ENCODE assay signal across 17 cellular contexts in the genomic region with DNA sequence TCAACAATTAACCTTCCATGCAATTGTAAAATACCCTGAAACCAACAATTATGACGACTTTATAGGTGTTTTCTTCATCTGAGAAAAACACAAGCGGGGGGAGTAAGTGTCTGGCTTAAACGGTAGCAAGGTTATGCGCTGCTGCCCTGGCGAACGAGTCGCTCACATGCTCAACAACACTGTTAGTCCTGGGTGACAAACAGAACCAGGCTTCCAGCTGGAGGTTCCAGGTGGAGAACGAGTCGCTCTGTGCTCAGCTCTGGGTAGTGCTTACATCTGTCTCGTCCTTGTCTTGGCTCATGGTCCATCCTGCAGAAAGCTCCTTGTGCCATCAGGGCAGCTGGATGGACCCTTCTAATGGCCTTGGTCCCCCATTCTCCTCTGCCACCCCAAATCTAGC. TPM values are rescaled to one million over a fixed set of nuclear protein-coding genes. Genes with fewer than 3 reads are reported as not detected.
DNase-seq lines count a peak whose midpoint lies in the region; ATAC-seq and TF ChIP-seq lines count a peak whose summit lies in the region.
"Had no signal": no experiment of that assay in that cellular context is flagged by ENCODE, and none has a peak within 500 bp of the region (broad histone marks: within the 10 kb centered on the region; RNA-seq: fewer than 3 reads in every experiment).

No MANE protein-coding gene starts in this region.

- no peaks in the 10 kb centered on the region; the same call in 1 of the 2 replicates for H3K27me3 Mint-ChIP-seq in WTC11 (ENCODE audit: low read depth)
- H3K27me3 Mint-ChIP-seq in neural crest cell (ENCODE audit: low read depth): no peaks in the 10 kb centered on the region
- H3K27me3 Mint-ChIP-seq in neural progenitor cell (ENCODE audit: insufficient read depth, low read depth): peaks cover 4% of the 10 kb centered on the region
- H3K27me3 Mint-ChIP-seq: CD4-positive, alpha-beta T cell had no signal

- H3K9ac ChIP-seq in neural progenitor cell: no peak overlapping the region
- H3K9ac ChIP-seq: BLaER1 treated with 17β-estradiol and CSF1 and Interleukin-3, amounts not matched to agents 10 nM and 100 nM had no signal

- H3K4me2 ChIP-seq in neural progenitor cell: no peak overlapping the region
- H3K4me2 ChIP-seq: BLaER1 treated with 17β-estradiol and CSF1 and Interleukin-3, amounts not matched to agents 10 nM and 100 nM had no signal

- no peak for TF ChIP-seq CTCF in WTC11 (IDR thresholded peaks at IDR 0.05)
- TF ChIP-seq CTCF in neural crest cell (conservative IDR thresholded peaks at IDR 0.05): no peak
- TF ChIP-seq CTCF in neural progenitor cell (IDR thresholded peaks at IDR 0.05): no peak

- ATAC-seq in WTC11: no peak
- ATAC-seq in GM18868 (IDR thresholded peaks at IDR 0.05; ENCODE audit: unreplicated experiment): no peak
- ATAC-seq in GM21528 (IDR thresholded peaks at IDR 0.05; ENCODE audit: low FRiP score, unreplicated experiment): no peak
- ATAC-seq: CD8-positive, alpha-beta T cell had no signal

- H3K4me3 Mint-ChIP-seq in WTC11 (no peak overlapping the region), neural crest cell (peak overlapping the region; percentile 49), neural progenitor cell (no peak overlapping the region)
- H3K4me3 Mint-ChIP-seq: B cell; CD4-positive, alpha-beta T cell; CD8-positive, alpha-beta T cell had no signal

- H3K79me2 ChIP-seq in neural progenitor cell (ENCODE audit: low read depth): no peaks in the 10 kb centered on the region

- peaks cover 45% of the 10 kb centered on the region for H3K4me1 Mint-ChIP-seq in WTC11
- peaks cover 80% of the 10 kb centered on the region for H3K4me1 Mint-ChIP-seq in neural crest cell
- H3K4me1 Mint-ChIP-seq in neural progenitor cell: peaks cover 42% of the 10 kb centered on the region
- H3K4me1 Mint-ChIP-seq: B cell had no signal

- POLR2A ChIA-PET in WTC11 (lab: Charles Lee): interaction anchor here (0.5 kb wide), 1 partner anchor 37 kb away, joined by 3 read pairs; no protein-coding TSS in a partner anchor

- H3K36me3 ChIP-seq in neural progenitor cell: no peaks in the 10 kb centered on the region

- peaks cover 23% of the 10 kb centered on the region for H3K4me1 ChIP-seq in neural progenitor cell

- H3K27ac Mint-ChIP-seq in WTC11 (peak overlapping the region; percentile 73; the same call in 1 of the 2 replicates), neural crest cell (ENCODE audit: unreplicated experiment) (peak overlapping the region; percentile 30), neural progenitor cell (no peak overlapping the region)
- H3K27ac Mint-ChIP-seq: B cell; CD4-positive, alpha-beta T cell; CD8-positive, alpha-beta T cell had no signal

- H3K9me3 Mint-ChIP-seq in WTC11 (no peaks in the 10 kb centered on the region), neural crest cell (no peaks in the 10 kb centered on the region), neural progenitor cell (no peaks in the 10 kb centered on the region)
- H3K9me3 Mint-ChIP-seq: CD4-positive, alpha-beta T cell; CD8-positive, alpha-beta T cell had no signal

- no peaks in the 10 kb centered on the region for H3K9me3 ChIP-seq in neural progenitor cell (ENCODE audit: low read depth)
- H3K9me3 ChIP-seq: BLaER1 treated with 17β-estradiol and CSF1 and Interleukin-3, amounts not matched to agents 10 nM and 100 nM; Caco-2 had no signal

- peaks cover 14% of the 10 kb centered on the region for H4K20me1 ChIP-seq in neural progenitor cell (ENCODE audit: low read depth)

- no peak overlapping the region for H3K4me3 ChIP-seq in neural progenitor cell
- H3K4me3 ChIP-seq: BLaER1 treated with 17β-estradiol and CSF1 and Interleukin-3, amounts not matched to agents 10 nM and 100 nM had no signal

- H3K36me3 Mint-ChIP-seq in WTC11 (no peaks in the 10 kb centered on the region), neural crest cell (ENCODE audit: low read depth) (peaks cover 3% of the 10 kb centered on the region), neural progenitor cell (no peaks in the 10 kb centered on the region)
- H3K36me3 Mint-ChIP-seq: CD8-positive, alpha-beta T cell had no signal

- CTCF ChIA-PET in WTC11 (lab: Charles Lee): no interaction called here

- H2AFZ ChIP-seq in neural progenitor cell (replicated peaks): no peak overlapping the region

- no peaks in the 10 kb centered on the region for H3K27me3 ChIP-seq in neural progenitor cell
- H3K27me3 ChIP-seq: BLaER1 treated with 17β-estradiol and CSF1 and Interleukin-3, amounts not matched to agents 10 nM and 100 nM had no signal

- DNase-seq in WTC11 (ENCODE audit: low spot score): no peak
- DNase-seq in neural crest cell (ENCODE audit: low read depth, low spot score): no peak
- DNase-seq in neural progenitor cell (ENCODE audit: low spot score): no peak
- DNase-seq: 8988T; ACHN; AML-193; Caco-2; Calu3; CD4-positive, alpha-beta T cell; CD8-positive, alpha-beta T cell; DMS79 treated with DMSO at 0.1 percent for 48 hours; GF-D8 had no signal

- H3F3A ChIP-seq in neural progenitor cell (ENCODE audit: low read depth): peaks cover 29% of the 10 kb centered on the region

- H3K27ac ChIP-seq in neural progenitor cell: no peak overlapping the region
- H3K27ac ChIP-seq: BLaER1 treated with 17β-estradiol and CSF1 and Interleukin-3, amounts not matched to agents 10 nM and 100 nM; C4-2B had no signal

TF ChIP-seq in WTC11, 78 proteins besides CTCF, POLR2A, EP300 and RAD21:
- no peak for TF ChIP-seq NR3C1 (CRISPR knock-in tag; conservative IDR thresholded peaks at IDR 0.05; ENCODE audit: low read depth)
- TF ChIP-seq ZNF416 (CRISPR knock-in tag; IDR thresholded peaks at IDR 0.05): no peak
- TF ChIP-seq NFYB (CRISPR knock-in tag; conservative IDR thresholded peaks at IDR 0.05; ENCODE audit: low read depth): no peak
- TF ChIP-seq SMAD3 (CRISPR knock-in tag; IDR thresholded peaks at IDR 0.05; ENCODE audit: borderline replicate concordance): no peak
- TF ChIP-seq, protein P1, sequence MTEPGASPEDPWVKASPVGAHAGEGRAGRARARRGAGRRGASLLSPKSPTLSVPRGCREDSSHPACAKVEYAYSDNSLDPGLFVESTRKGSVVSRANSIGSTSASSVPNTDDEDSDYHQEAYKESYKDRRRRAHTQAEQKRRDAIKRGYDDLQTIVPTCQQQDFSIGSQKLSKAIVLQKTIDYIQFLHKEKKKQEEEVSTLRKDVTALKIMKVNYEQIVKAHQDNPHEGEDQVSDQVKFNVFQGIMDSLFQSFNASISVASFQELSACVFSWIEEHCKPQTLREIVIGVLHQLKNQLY (CRISPR knock-in tag; IDR thresholded peaks at IDR 0.05): no peak
- no peak for TF ChIP-seq GABPB1 (CRISPR knock-in tag; IDR thresholded peaks at IDR 0.05)
- no peak for TF ChIP-seq ZNF219 (CRISPR knock-in tag; IDR thresholded peaks at IDR 0.05; ENCODE audit: borderline replicate concordance)

RNA-seq across cellular contexts. Expression of gene PC, which starts 48.2 kb away (rescaled TPM):
- total RNA-seq in WTC11 (2021) (22.1 to 27.2 TPM (median 25.6 TPM) in 3 replicates), neural crest cell (51.9 and 53.6 TPM in 2 replicates), neural progenitor cell (ENCODE audit: low replicate concordance) (11.4 and 20.4 TPM in 2 replicates)

RNA-seq across cellular contexts. Expression of gene LRFN4, which starts 53.2 kb away (rescaled TPM):
- total RNA-seq in WTC11 (2021): 62.7 to 70.3 TPM (median 68.0 TPM) in 3 replicates
- total RNA-seq in neural crest cell: 36.2 and 37.2 TPM in 2 replicates
- 6.7 and 27.9 TPM in 2 replicates for total RNA-seq in neural progenitor cell (ENCODE audit: low replicate concordance)
